In the genomic region with DNA sequence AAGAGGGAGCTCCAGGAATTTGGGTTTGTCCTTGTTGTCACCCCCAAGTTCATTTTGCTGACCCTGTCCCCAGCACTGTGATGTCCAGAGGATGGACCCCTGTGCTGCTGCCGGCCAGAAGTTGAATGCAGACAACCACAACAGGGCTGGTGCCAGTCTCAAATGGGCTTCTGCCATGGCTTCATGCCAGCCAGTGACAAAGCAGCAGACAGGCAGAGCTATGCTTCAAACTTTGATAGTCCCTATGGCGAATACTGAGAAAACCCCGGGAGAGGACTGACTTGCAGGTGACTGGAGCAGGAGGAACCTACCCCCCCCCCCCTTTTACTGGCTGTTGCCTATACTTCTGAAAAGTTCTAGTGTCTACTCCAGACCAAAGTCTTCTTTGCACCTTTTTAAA, we compare ENCODE assay signal across 8 cellular contexts. TPM values are rescaled to one million over a fixed set of nuclear protein-coding genes. Genes with fewer than 3 reads are reported as not detected.
A peak's percentile ranks its signal among the peaks of the same experiment; 100 is the strongest.
DNase-seq lines count a peak whose midpoint lies in the region; ATAC-seq and TF ChIP-seq lines count a peak whose summit lies in the region.

No MANE protein-coding gene starts in this region.

- H3K4me3 ChIP-seq in AG09309 (ENCODE audit: control insufficient read depth, low read depth, low read length) (peak overlapping the region; percentile 82), mesodermal cell (ENCODE audit: extremely low read depth, insufficient read depth, low read length, poor library complexity, severe bottlenecking) (peak overlapping the region; percentile 85), vagina (peak overlapping the region; percentile 72 to 89)

- no peak for TF ChIP-seq EP300 in Ishikawa (IDR thresholded peaks at IDR 0.05; ENCODE audit: borderline replicate concordance)

- H3K4me1 ChIP-seq in mesodermal cell (ENCODE audit: control insufficient read depth, insufficient read depth, low read length, poor library complexity, severe bottlenecking) = peaks cover 33% of the 10 kb centered on the region
- peaks cover 56% of the 10 kb centered on the region for H3K4me1 ChIP-seq in vagina

- TF ChIP-seq CTCF in AG09309 (IDR thresholded peaks at IDR 0.05; ENCODE audit: control insufficient read depth, insufficient read depth, low read depth, low read length, missing control alignments) = no peak
- no peak for TF ChIP-seq CTCF in vagina (IDR thresholded peaks at IDR 0.05)

- intact Hi-C loops in vagina (cut with DNase I) = no loop called here

- ATAC-seq in GM21515 (IDR thresholded peaks at IDR 0.05; ENCODE audit: unreplicated experiment) = no peak

- no peaks in the 10 kb centered on the region for H3K9me3 ChIP-seq in mesodermal cell (ENCODE audit: control insufficient read depth, low read length)
- H3K9me3 ChIP-seq in vagina = no peaks in the 10 kb centered on the region

- DNase-seq in AG09309 (ENCODE audit: low read depth) = no peak
- DNase-seq in caudate nucleus (lab: John Stamatoyannopoulos, UW) = peak in 21 of 61 donors; percentile 5 to 64 (median 44)
- DNase-seq in vagina (ENCODE audit: extremely low spot score in 2 of 2) = no peak
- no peak for DNase-seq in NCI-H345 (lab: John Stamatoyannopoulos, UW)
- no peak for DNase-seq in mesenteric fat pad (ENCODE audit: low spot score)

- no peak for TF ChIP-seq POLR2A in vagina (IDR thresholded peaks at IDR 0.05)

- no peak for TF ChIP-seq RAD21 in Ishikawa (IDR thresholded peaks at IDR 0.05; ENCODE audit: low read depth)

- H3K27ac ChIP-seq in caudate nucleus (ENCODE audit: low read depth, low read length) (peak overlapping the region; percentile 62), mesodermal cell (ENCODE audit: low read depth, low read length, severe bottlenecking) (peak overlapping the region; percentile 17), vagina (peak overlapping the region; percentile 94)

- H3K36me3 ChIP-seq in mesodermal cell (ENCODE audit: control insufficient read depth, insufficient read depth, low read length) (peaks cover 78% of the 10 kb centered on the region), vagina (peaks cover 0 to 3% of the 10 kb centered on the region in 2 donors)

- H3K27me3 ChIP-seq in vagina = no peaks in the 10 kb centered on the region

- 26 to 35% methylated on average over 3 of the region's 3 CpGs for WGBS in mesodermal cell (ENCODE audit: insufficient coverage in 2 of 2), 2 experiments

TF ChIP-seq in Ishikawa, 13 proteins besides CTCF, POLR2A, EP300 and RAD21:
- TF ChIP-seq FOXM1 (IDR thresholded peaks at IDR 0.05; ENCODE audit: borderline replicate concordance, low read depth) = no peak
- no peak for TF ChIP-seq TEAD4 (IDR thresholded peaks at IDR 0.05)
- TF ChIP-seq NFIC (IDR thresholded peaks at IDR 0.05) = 0 out of 2 replicates have a peak, but pooled peaks have one; percentile 29
- TF ChIP-seq, protein P1, sequence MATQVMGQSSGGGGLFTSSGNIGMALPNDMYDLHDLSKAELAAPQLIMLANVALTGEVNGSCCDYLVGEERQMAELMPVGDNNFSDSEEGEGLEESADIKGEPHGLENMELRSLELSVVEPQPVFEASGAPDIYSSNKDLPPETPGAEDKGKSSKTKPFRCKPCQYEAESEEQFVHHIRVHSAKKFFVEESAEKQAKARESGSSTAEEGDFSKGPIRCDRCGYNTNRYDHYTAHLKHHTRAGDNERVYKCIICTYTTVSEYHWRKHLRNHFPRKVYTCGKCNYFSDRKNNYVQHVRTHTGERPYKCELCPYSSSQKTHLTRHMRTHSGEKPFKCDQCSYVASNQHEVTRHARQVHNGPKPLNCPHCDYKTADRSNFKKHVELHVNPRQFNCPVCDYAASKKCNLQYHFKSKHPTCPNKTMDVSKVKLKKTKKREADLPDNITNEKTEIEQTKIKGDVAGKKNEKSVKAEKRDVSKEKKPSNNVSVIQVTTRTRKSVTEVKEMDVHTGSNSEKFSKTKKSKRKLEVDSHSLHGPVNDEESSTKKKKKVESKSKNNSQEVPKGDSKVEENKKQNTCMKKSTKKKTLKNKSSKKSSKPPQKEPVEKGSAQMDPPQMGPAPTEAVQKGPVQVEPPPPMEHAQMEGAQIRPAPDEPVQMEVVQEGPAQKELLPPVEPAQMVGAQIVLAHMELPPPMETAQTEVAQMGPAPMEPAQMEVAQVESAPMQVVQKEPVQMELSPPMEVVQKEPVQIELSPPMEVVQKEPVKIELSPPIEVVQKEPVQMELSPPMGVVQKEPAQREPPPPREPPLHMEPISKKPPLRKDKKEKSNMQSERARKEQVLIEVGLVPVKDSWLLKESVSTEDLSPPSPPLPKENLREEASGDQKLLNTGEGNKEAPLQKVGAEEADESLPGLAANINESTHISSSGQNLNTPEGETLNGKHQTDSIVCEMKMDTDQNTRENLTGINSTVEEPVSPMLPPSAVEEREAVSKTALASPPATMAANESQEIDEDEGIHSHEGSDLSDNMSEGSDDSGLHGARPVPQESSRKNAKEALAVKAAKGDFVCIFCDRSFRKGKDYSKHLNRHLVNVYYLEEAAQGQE (IDR thresholded peaks at IDR 0.05; ENCODE audit: low read depth) = no peak
- no peak for TF ChIP-seq CEBPB (IDR thresholded peaks at IDR 0.05)

RNA-seq across cellular contexts. Expression of a gene that starts 3.2 kb away (rescaled TPM):
- 45.1 TPM for polyA plus RNA-seq in mesodermal cell (2013, experiment 1 of 2)
- 42.8 TPM for polyA plus RNA-seq in mesodermal cell (2013, experiment 2 of 2)
- total RNA-seq in vagina = 34.1 TPM
- 56.2 TPM for total RNA-seq in mesenteric fat pad

Comparison
In these comparisons a context has a peak if more than half of its experiments do, and no peak if none do; other contexts are left out.
1. H3K27ac ChIP-seq: peak in every context shown above with its lines; median percentile 94 in vagina; 62 in caudate nucleus; 17 in mesodermal cell.